In the genomic region with DNA sequence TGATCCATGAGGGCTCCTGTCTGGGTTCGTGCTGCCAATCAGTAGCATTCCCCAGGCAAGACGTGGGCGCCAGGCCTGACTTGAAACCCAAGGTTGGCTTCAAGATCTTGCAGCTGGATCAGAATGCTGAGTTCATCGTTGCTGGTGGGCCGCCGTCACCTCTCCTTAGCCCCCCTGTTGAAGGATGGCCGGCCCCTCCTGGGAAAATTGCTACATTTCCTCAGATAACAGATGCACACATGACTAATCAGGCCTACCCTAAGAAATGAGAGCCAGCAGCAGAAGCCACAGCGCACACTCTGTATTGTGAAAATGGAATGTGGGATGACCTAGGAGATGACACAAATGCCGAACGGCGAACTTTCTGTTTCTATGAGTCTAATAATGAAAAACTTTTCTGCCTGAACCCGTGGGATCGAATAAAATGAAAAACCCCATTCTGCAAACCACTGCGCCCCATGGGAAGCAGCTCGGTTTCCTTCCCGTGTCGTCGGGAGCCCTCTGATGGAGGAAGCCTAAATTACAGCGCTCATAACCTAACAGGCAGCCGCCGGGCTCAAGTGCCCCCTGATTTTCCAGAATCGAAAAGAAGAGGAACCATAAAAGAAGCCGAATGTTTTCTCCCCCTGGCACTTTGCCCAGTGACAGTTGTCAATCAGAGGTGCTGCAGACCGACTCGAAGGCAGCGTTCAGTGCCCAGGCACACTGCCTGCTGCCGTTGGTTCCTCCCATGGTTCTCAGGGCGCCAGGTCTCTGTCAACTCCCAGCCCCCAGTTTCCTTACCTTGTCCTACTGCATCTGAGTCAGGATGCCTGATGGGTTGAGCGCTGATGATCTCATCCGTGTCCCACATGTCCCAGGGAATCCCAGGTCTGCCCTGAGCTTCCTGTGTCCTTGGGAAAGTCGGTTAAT, we compare ENCODE assay signal across 1 cellular context.
TF ChIP-seq lines count a peak whose summit lies in the region.

No MANE protein-coding gene starts in this region.

TF ChIP-seq in Ishikawa, 13 proteins besides CTCF, POLR2A, EP300 and RAD21 (continued from another document):
- TF ChIP-seq, protein P1, sequence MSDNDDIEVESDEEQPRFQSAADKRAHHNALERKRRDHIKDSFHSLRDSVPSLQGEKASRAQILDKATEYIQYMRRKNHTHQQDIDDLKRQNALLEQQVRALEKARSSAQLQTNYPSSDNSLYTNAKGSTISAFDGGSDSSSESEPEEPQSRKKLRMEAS (IDR thresholded peaks at IDR 0.05) = no peak
- TF ChIP-seq EGR1 (IDR thresholded peaks at IDR 0.05) (no peak), TEAD4 (IDR thresholded peaks at IDR 0.05) (no peak), FOXM1 (IDR thresholded peaks at IDR 0.05; ENCODE audit: borderline replicate concordance, low read depth) (no peak), CEBPB (IDR thresholded peaks at IDR 0.05) (no peak), CREB1 (IDR thresholded peaks at IDR 0.05; ENCODE audit: low read depth) (no peak), ZBTB7A (IDR thresholded peaks at IDR 0.05; ENCODE audit: low read depth) (no peak)
